Comparison of ENCODE assay signal across 1 cellular context in the genomic region with DNA sequence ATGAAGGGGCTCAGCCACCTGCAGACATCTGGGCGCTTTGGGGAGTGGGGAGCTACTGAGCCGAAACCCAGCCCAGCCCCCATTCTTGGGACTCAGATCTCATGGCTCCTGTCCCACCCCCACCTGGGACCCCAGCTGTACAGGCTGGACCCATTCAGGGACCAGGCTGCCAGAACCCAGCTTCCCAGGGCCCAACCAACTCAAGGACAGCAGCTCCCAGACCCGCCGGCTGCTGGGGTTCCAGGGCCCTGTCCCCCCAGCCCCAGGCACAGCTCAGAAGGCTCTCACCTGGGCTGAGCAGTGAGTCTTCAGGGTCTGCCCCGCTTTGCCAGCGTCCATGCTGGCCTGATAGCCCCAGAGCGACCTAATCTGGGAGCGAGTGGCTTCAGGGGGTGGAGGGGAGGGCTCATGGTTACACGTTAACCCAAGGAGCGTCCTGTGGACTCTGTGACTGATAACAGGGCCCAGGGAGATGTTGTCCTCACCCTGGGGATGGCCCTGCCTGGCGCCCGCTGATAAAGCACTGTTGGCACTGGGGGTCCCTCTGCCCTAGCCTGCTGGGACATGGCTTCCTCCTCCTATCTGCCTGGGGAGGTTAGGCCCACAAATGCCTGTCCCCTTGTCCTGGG.
TF ChIP-seq lines count a peak whose summit lies in the region.

A gene with protein sequence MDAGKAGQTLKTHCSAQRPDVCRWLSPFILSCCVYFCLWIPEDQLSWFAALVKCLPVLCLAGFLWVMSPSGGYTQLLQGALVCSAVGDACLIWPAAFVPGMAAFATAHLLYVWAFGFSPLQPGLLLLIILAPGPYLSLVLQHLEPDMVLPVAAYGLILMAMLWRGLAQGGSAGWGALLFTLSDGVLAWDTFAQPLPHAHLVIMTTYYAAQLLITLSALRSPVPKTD (minus strand): TSS at position 361 of the 629 bp plus-strand sequence. CDS start 22 bp downstream, at position 339.

TF ChIP-seq in K562, 482 proteins besides CTCF, POLR2A, EP300 and RAD21:
- TF ChIP-seq, protein P1, sequence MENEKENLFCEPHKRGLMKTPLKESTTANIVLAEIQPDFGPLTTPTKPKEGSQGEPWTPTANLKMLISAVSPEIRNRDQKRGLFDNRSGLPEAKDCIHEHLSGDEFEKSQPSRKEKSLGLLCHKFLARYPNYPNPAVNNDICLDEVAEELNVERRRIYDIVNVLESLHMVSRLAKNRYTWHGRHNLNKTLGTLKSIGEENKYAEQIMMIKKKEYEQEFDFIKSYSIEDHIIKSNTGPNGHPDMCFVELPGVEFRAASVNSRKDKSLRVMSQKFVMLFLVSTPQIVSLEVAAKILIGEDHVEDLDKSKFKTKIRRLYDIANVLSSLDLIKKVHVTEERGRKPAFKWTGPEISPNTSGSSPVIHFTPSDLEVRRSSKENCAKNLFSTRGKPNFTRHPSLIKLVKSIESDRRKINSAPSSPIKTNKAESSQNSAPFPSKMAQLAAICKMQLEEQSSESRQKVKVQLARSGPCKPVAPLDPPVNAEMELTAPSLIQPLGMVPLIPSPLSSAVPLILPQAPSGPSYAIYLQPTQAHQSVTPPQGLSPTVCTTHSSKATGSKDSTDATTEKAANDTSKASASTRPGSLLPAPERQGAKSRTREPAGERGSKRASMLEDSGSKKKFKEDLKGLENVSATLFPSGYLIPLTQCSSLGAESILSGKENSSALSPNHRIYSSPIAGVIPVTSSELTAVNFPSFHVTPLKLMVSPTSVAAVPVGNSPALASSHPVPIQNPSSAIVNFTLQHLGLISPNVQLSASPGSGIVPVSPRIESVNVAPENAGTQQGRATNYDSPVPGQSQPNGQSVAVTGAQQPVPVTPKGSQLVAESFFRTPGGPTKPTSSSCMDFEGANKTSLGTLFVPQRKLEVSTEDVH (IDR thresholded peaks at IDR 0.05; ENCODE audit: low read depth, partially characterized antibody): no peak
- TF ChIP-seq POLR2G (IDR thresholded peaks at IDR 0.05; ENCODE audit: low read depth, low read length) (peak; percentile 37), ZNF431 (CRISPR knock-in tag; IDR thresholded peaks at IDR 0.05) (no peak), SMAD1 (IDR thresholded peaks at IDR 0.05; ENCODE audit: low read depth, low read length, partially characterized antibody) (no peak)
TF ChIP-seq in K562: peak in this region for 1.
